Comparison of ENCODE assay signal across 20 cellular contexts in the genomic region with DNA sequence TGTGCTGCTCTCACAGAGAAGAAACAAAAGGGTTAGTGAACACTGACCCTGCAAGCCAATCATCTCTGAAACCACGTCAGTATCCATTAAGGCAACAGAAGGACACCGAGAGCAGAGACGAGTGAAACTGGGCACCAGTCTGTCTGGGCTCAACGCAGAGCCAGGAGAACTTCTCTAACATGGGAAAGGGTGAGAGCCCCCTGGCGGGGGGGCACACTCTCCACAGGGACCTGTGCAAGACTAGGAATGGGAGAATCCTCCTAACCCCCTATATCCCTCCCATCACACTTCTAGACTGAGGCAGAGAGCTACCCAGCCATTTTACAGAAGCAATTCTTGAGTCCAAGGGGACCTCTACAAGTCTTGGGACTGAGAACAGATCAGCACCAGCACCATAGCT.
DNase-seq lines count a peak whose midpoint lies in the region; ATAC-seq and TF ChIP-seq lines count a peak whose summit lies in the region.
"Had no signal": no experiment of that assay in that cellular context is flagged by ENCODE, and none has a peak within 500 bp of the region (broad histone marks: within the 10 kb centered on the region; RNA-seq: fewer than 3 reads in every experiment).

No MANE protein-coding gene starts in this region.

- DNase-seq in H9 (no peak), progenitor cell of endocrine pancreas (ENCODE audit: low spot score, unreplicated experiment) (no peak), NCI-H146 (lab: John Stamatoyannopoulos, UW) (no peak), NCI-H69 (lab: John Stamatoyannopoulos, UW) (no peak)
- DNase-seq: CD4-positive, CD25-positive, alpha-beta regulatory T cell; COR-L47; DMS 273 treated with DMSO at 0.1 percent for 48 hours; GF-D8; HFFc6; KBM-7; NCI-H1105; NCI-H1694 treated with DMSO at 0.1 percent for 48 hours; NCI-H748 treated with DMSO at 0.1 percent for 48 hours; SHP77; T-cell had no signal

- H3K23ac ChIP-seq in H9 (ENCODE audit: insufficient read length, low read depth, low read length), result no peak overlapping the region

- H3K79me1 ChIP-seq in H9 (ENCODE audit: insufficient read depth, low read depth, low read length, poor library complexity, severe bottlenecking), result no peaks in the 10 kb centered on the region

- peaks cover 6% of the 10 kb centered on the region for H3K27me3 Mint-ChIP-seq in H9 (ENCODE audit: low read depth)
- H3K27me3 Mint-ChIP-seq in progenitor cell of endocrine pancreas, result no peaks in the 10 kb centered on the region
- H3K27me3 Mint-ChIP-seq: CD4-positive, CD25-positive, alpha-beta regulatory T cell; T-cell had no signal

- peaks cover 0 to 12% (median 9%) of the 10 kb centered on the region in 10 experiments; a peak in 10 of 20 replicates for H3K4me1 ChIP-seq in BLaER1 treated with 17β-estradiol and CSF1 and Interleukin-3, amounts not matched to agents 10 nM and 100 nM
- no peaks in the 10 kb centered on the region for H3K4me1 ChIP-seq in H9 (ENCODE audit: insufficient read depth, low read length)

- peaks cover 0 to 18% (median 2%) of the 10 kb centered on the region in 3 experiments; a peak in 5 of 7 replicates for H3K36me3 Mint-ChIP-seq in H9 (ENCODE audit: insufficient read depth in 1 of 3, low read depth in 3 of 3)
- peaks cover 24% of the 10 kb centered on the region for H3K36me3 Mint-ChIP-seq in progenitor cell of endocrine pancreas (ENCODE audit: insufficient read depth)
- H3K36me3 Mint-ChIP-seq: CD4-positive, CD25-positive, alpha-beta regulatory T cell; T-cell had no signal

- no CpG with 5 or more reads among the region's 5 CpGs for WGBS in H9 (ENCODE audit: extremely low coverage, insufficient read length, low lambda C conversion rate)

- no peak overlapping the region for H2AFZ ChIP-seq in H9 (ENCODE audit: low read length)

- no peaks in the 10 kb centered on the region for H3K27me3 ChIP-seq in BLaER1 treated with 17β-estradiol and CSF1 and Interleukin-3, amounts not matched to agents 10 nM and 100 nM
- no peaks in the 10 kb centered on the region for H3K27me3 ChIP-seq in H9 (ENCODE audit: insufficient read depth, low read length)

- no peak overlapping the region for H2AK5ac ChIP-seq in H9 (ENCODE audit: insufficient read length, low read length)

- H2BK15ac ChIP-seq in H9 (ENCODE audit: low read depth, low read length), result no peak overlapping the region

- H3K4me1 Mint-ChIP-seq in H9, result peaks cover 4% of the 10 kb centered on the region in 2 experiments; a peak in 2 of 4 replicates
- H3K4me1 Mint-ChIP-seq in progenitor cell of endocrine pancreas (ENCODE audit: low read depth), result no peaks in the 10 kb centered on the region
- H3K4me1 Mint-ChIP-seq: CD4-positive, CD25-positive, alpha-beta regulatory T cell; T-cell had no signal

- H2BK12ac ChIP-seq in H9 (ENCODE audit: insufficient read length, low read depth, low read length), result no peak overlapping the region

- H3T11ph ChIP-seq in H9 (ENCODE audit: low read length), result no peak overlapping the region

- no peak overlapping the region for H3K56ac ChIP-seq in H9 (ENCODE audit: insufficient read length, low read depth, low read length)

- H3K4me3 Mint-ChIP-seq in H9 (no peak overlapping the region), progenitor cell of endocrine pancreas (ENCODE audit: low read depth) (no peak overlapping the region)
- H3K4me3 Mint-ChIP-seq: CD4-positive, CD25-positive, alpha-beta regulatory T cell; HFFc6; T-cell had no signal

- no peaks in the 10 kb centered on the region for H3K36me3 ChIP-seq in BLaER1 treated with 17β-estradiol and CSF1 and Interleukin-3, amounts not matched to agents 10 nM and 100 nM

- no peak overlapping the region; the same call in 1 of the 2 replicates for H3K14ac ChIP-seq in H9 (ENCODE audit: insufficient read depth, low read length)

- H2BK5ac ChIP-seq in H9 (ENCODE audit: insufficient read length, low read length), result no peak overlapping the region

- no peak overlapping the region for H4K8ac ChIP-seq in H9 (replicated peaks; ENCODE audit: insufficient read length, low read depth, low read length)

- peak overlapping the region in 2 of 11 experiments; percentile 7 to 47; a peak in 1 of 22 replicates for H3K27ac ChIP-seq in BLaER1 treated with 17β-estradiol and CSF1 and Interleukin-3, amounts not matched to agents 10 nM and 100 nM
- no peak overlapping the region for H3K27ac ChIP-seq in H9 (ENCODE audit: insufficient read length, low read depth, low read length)

- TF ChIP-seq CTCF in H9 (conservative IDR thresholded peaks at IDR 0.05), result peak; percentile 46; the same call in 2 of the 3 replicates
- TF ChIP-seq CTCF in progenitor cell of endocrine pancreas (IDR thresholded peaks at IDR 0.05; ENCODE audit: unreplicated experiment), result no peak

- H3K27ac Mint-ChIP-seq in H9 (no peak overlapping the region; a peak in 1 of 7 replicates), progenitor cell of endocrine pancreas (peak overlapping the region; percentile 22)
- H3K27ac Mint-ChIP-seq: CD4-positive, CD25-positive, alpha-beta regulatory T cell; HFFc6; T-cell had no signal

- no peak overlapping the region for H3K9ac ChIP-seq in BLaER1 treated with 17β-estradiol and CSF1 and Interleukin-3, amounts not matched to agents 10 nM and 100 nM
- no peak overlapping the region for H3K9ac ChIP-seq in H9 (ENCODE audit: extremely low read depth, insufficient read length, low read length)

- no peak overlapping the region for H2BK20ac ChIP-seq in H9 (ENCODE audit: low read depth, low read length, poor library complexity, severe bottlenecking)

- H3K9me3 ChIP-seq in BLaER1 treated with 17β-estradiol and CSF1 and Interleukin-3, amounts not matched to agents 10 nM and 100 nM (replicated peaks in 1 of 11), result peaks cover 12 to 18% (median 14%) of the 10 kb centered on the region in 11 experiments
- H3K9me3 ChIP-seq in H9 (ENCODE audit: control insufficient read depth, low read depth, low read length), result no peaks in the 10 kb centered on the region

- ATAC-seq in esophagus mucosa (peak; percentile 10), HG03045 (IDR thresholded peaks at IDR 0.05; ENCODE audit: unreplicated experiment) (no peak)
- ATAC-seq: GM12878, SK-N-SH treated with all-trans-retinoic acid at 6 μM for 48 hours, T-cell had no signal

- H3K9me3 Mint-ChIP-seq in H9, result peaks cover 18 to 19% of the 10 kb centered on the region in 2 experiments
- peaks cover 23% of the 10 kb centered on the region for H3K9me3 Mint-ChIP-seq in progenitor cell of endocrine pancreas (ENCODE audit: low read depth)

- H3K18ac ChIP-seq in H9 (ENCODE audit: insufficient read length, low read depth, low read length), result no peak overlapping the region

- H2BK120ac ChIP-seq in H9 (ENCODE audit: low read depth, low read length, poor library complexity, severe bottlenecking), result no peak overlapping the region

- no peak overlapping the region for H4K91ac ChIP-seq in H9 (ENCODE audit: insufficient read length, low read depth, low read length)

- H4K20me1 ChIP-seq in BLaER1 treated with 17β-estradiol and CSF1 and Interleukin-3, amounts not matched to agents 10 nM and 100 nM, result no peaks in the 10 kb centered on the region
- H4K20me1 ChIP-seq in H9 (ENCODE audit: control insufficient read depth, insufficient read depth, insufficient read length), result no peaks in the 10 kb centered on the region

- no peak overlapping the region for H3K4me3 ChIP-seq in BLaER1 treated with 17β-estradiol and CSF1 and Interleukin-3, amounts not matched to agents 10 nM and 100 nM
- H3K4me3 ChIP-seq: GM12878 had no signal

- no peaks in the 10 kb centered on the region for H3K79me2 ChIP-seq in H9 (ENCODE audit: insufficient read depth, low read length)

- no peak overlapping the region for H4K5ac ChIP-seq in H9 (ENCODE audit: insufficient read length, low read depth, low read length)

- peak overlapping the region in 7 of 11 experiments; percentile 11 to 41 (median 24); a peak in 8 of 22 replicates for H3K4me2 ChIP-seq in BLaER1 treated with 17β-estradiol and CSF1 and Interleukin-3, amounts not matched to agents 10 nM and 100 nM
- H3K4me2 ChIP-seq in H9 (ENCODE audit: insufficient read depth, insufficient read length, low read length), result no peak overlapping the region

- no peak overlapping the region for H3K4ac ChIP-seq in H9 (ENCODE audit: low read depth, low read length)

- no peaks in the 10 kb centered on the region for H3K23me2 ChIP-seq in H9 (ENCODE audit: insufficient read length, low read depth, low read length, poor library complexity, severe bottlenecking)
